ENCODE assay signal across 1 cellular context in genomic region chr21:38622827-38623209, GRCh38.
TF ChIP-seq lines count a peak whose summit lies in the region.

No MANE protein-coding gene starts in this region.

TF ChIP-seq in HEK293, 187 proteins besides CTCF, POLR2A, EP300 and RAD21 (continued from another document):
- TF ChIP-seq BCL6B (tag by site-specific recombination; IDR thresholded peaks at IDR 0.05) (no peak), ZSCAN30 (tag by site-specific recombination; IDR thresholded peaks at IDR 0.05) (no peak), INSM2 (tag by site-specific recombination; IDR thresholded peaks at IDR 0.05) (peak; percentile 22; the same call in 1 of the 2 replicates), ZFP69B (tag by site-specific recombination; IDR thresholded peaks at IDR 0.05) (no peak), TSHZ1 (tag by site-specific recombination; IDR thresholded peaks at IDR 0.05; ENCODE audit: borderline replicate concordance) (no peak), GFI1B (tag by site-specific recombination; IDR thresholded peaks at IDR 0.05) (no peak), KLF8 (tag by site-specific recombination; IDR thresholded peaks at IDR 0.05) (no peak), SP7 (tag by site-specific recombination; IDR thresholded peaks at IDR 0.05) (no peak), ZFP41 (tag by site-specific recombination; IDR thresholded peaks at IDR 0.05; ENCODE audit: borderline replicate concordance) (no peak), OSR2 (tag by site-specific recombination; IDR thresholded peaks at IDR 0.05) (no peak), ZNF488 (tag by site-specific recombination; IDR thresholded peaks at IDR 0.05) (no peak), ZSCAN23 (tag by site-specific recombination; IDR thresholded peaks at IDR 0.05) (0 out of 2 replicates have a peak, but pooled peaks have one; percentile 10), HOXA7 (CRISPR knock-in tag; IDR thresholded peaks at IDR 0.05; ENCODE audit: borderline replicate concordance) (no peak), ZSCAN5A (tag by site-specific recombination; IDR thresholded peaks at IDR 0.05) (no peak), ZNF266 (tag by site-specific recombination; IDR thresholded peaks at IDR 0.05; ENCODE audit: low read depth) (peak; percentile 3; the same call in 1 of the 2 replicates), ZNF341 (tag by site-specific recombination; IDR thresholded peaks at IDR 0.05; ENCODE audit: low read depth) (no peak), ZNF140 (tag by site-specific recombination; IDR thresholded peaks at IDR 0.05) (no peak), ZBTB6 (tag by site-specific recombination; IDR thresholded peaks at IDR 0.05) (no peak), SCRT1 (tag by site-specific recombination; IDR thresholded peaks at IDR 0.05; ENCODE audit: borderline replicate concordance) (no peak), ZNF658 (tag by site-specific recombination; IDR thresholded peaks at IDR 0.05) (peak; percentile 2; the same call in 1 of the 2 replicates), ZNF768 (tag by site-specific recombination; IDR thresholded peaks at IDR 0.05) (no peak), ZNF175 (tag by site-specific recombination; IDR thresholded peaks at IDR 0.05) (no peak), ZNF19 (tag by site-specific recombination; IDR thresholded peaks at IDR 0.05; ENCODE audit: low read depth) (no peak), ZSCAN4 (tag by site-specific recombination; IDR thresholded peaks at IDR 0.05) (peak; percentile 67; the same call in 1 of the 2 replicates), ZNF311 (tag by site-specific recombination; IDR thresholded peaks at IDR 0.05; ENCODE audit: borderline replicate concordance) (no peak), ZNF211 (tag by site-specific recombination; IDR thresholded peaks at IDR 0.05; ENCODE audit: low read depth) (0 out of 2 replicates have a peak, but pooled peaks have one; percentile 10), ZNF621 (tag by site-specific recombination; IDR thresholded peaks at IDR 0.05) (no peak), ZNF354C (tag by site-specific recombination; IDR thresholded peaks at IDR 0.05; ENCODE audit: borderline replicate concordance, low read depth) (no peak), ZNF624 (tag by site-specific recombination; IDR thresholded peaks at IDR 0.05) (no peak), ZNF747 (tag by site-specific recombination; IDR thresholded peaks at IDR 0.05) (no peak), ZNF776 (tag by site-specific recombination; IDR thresholded peaks at IDR 0.05; ENCODE audit: borderline replicate concordance) (no peak), ZNF404 (tag by site-specific recombination; IDR thresholded peaks at IDR 0.05) (no peak), OVOL3 (tag by site-specific recombination; IDR thresholded peaks at IDR 0.05) (no peak), ZBTB8A (tag by site-specific recombination; IDR thresholded peaks at IDR 0.05) (no peak), ZNF558 (tag by site-specific recombination; IDR thresholded peaks at IDR 0.05) (no peak)
